In genomic region chr6:37177083-37177949, GRCh38 we compare ENCODE assay signal across 1 cellular context.
TF ChIP-seq lines count a peak whose summit lies in the region.

No MANE protein-coding gene starts in this region.

TF ChIP-seq in K562, 482 proteins besides CTCF, POLR2A, EP300 and RAD21 (continued from another document and continues in another):
- peak; percentile 54 to 68; a peak in 1 of 4 replicates for TF ChIP-seq ARNT (IDR thresholded peaks at IDR 0.05)
- no peak for TF ChIP-seq NRF1 (conservative IDR thresholded peaks at IDR 0.05 in 1 of 2, IDR thresholded peaks at IDR 0.05 in 1 of 2)
- no peak for TF ChIP-seq DDX20 (tag; IDR thresholded peaks at IDR 0.05; ENCODE audit: low read depth)
- TF ChIP-seq MYNN (IDR thresholded peaks at IDR 0.05): peak; percentile 76; the same call in 1 of the 2 replicates
- TF ChIP-seq MYNN (CRISPR knock-in tag; IDR thresholded peaks at IDR 0.05): no peak
- TF ChIP-seq ZNF57 (CRISPR knock-in tag; IDR thresholded peaks at IDR 0.05): 0 out of 2 replicates have a peak, but pooled peaks have one; percentile 44
- TF ChIP-seq, protein P1, sequence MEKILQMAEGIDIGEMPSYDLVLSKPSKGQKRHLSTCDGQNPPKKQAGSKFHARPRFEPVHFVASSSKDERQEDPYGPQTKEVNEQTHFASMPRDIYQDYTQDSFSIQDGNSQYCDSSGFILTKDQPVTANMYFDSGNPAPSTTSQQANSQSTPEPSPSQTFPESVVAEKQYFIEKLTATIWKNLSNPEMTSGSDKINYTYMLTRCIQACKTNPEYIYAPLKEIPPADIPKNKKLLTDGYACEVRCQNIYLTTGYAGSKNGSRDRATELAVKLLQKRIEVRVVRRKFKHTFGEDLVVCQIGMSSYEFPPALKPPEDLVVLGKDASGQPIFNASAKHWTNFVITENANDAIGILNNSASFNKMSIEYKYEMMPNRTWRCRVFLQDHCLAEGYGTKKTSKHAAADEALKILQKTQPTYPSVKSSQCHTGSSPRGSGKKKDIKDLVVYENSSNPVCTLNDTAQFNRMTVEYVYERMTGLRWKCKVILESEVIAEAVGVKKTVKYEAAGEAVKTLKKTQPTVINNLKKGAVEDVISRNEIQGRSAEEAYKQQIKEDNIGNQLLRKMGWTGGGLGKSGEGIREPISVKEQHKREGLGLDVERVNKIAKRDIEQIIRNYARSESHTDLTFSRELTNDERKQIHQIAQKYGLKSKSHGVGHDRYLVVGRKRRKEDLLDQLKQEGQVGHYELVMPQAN (IDR thresholded peaks at IDR 0.05; ENCODE audit: borderline replicate concordance): peak; percentile 56
- TF ChIP-seq ZEB2 (IDR thresholded peaks at IDR 0.05): 0 out of 2 replicates have a peak, but pooled peaks have one; percentile 9
- TF ChIP-seq MTF1 (CRISPR knock-in tag; IDR thresholded peaks at IDR 0.05; ENCODE audit: borderline replicate concordance): no peak
- TF ChIP-seq MED1 (CRISPR knock-in tag; IDR thresholded peaks at IDR 0.05; ENCODE audit: borderline replicate concordance): no peak
- no peak for TF ChIP-seq CREB1 (IDR thresholded peaks at IDR 0.05)
- 0 out of 2 replicates have a peak, but pooled peaks have one; percentile 19 for TF ChIP-seq CREB1 (CRISPR knock-in tag; IDR thresholded peaks at IDR 0.05)
- 0 out of 2 replicates have a peak, but pooled peaks have one; percentile 30 for TF ChIP-seq RREB1 (CRISPR knock-in tag; IDR thresholded peaks at IDR 0.05)
- peak; percentile 20; the same call in 1 of the 2 replicates for TF ChIP-seq ESRRB (CRISPR knock-in tag; IDR thresholded peaks at IDR 0.05; ENCODE audit: borderline replicate concordance)
- peak; percentile 79; the same call in 1 of the 2 replicates for TF ChIP-seq ERF (CRISPR knock-in tag; IDR thresholded peaks at IDR 0.05)
- TF ChIP-seq MTA1 (IDR thresholded peaks at IDR 0.05; ENCODE audit: borderline replicate concordance): peak; percentile 86; the same call in 1 of the 2 replicates
- TF ChIP-seq KDM5B (IDR thresholded peaks at IDR 0.05; ENCODE audit: insufficient replicate concordance, low read depth, low read length): peak; percentile 60
- no peak for TF ChIP-seq ZNF408 (CRISPR knock-in tag; IDR thresholded peaks at IDR 0.05; ENCODE audit: low read depth)
- TF ChIP-seq TBL1XR1 (IDR thresholded peaks at IDR 0.05; ENCODE audit: low read length in 2 of 2): peak in 1 of 2 experiments; percentile 76; a peak in 3 of 4 replicates
- TF ChIP-seq ZNF384 (IDR thresholded peaks at IDR 0.05; ENCODE audit: low read depth, low read length): 0 out of 2 replicates have a peak, but pooled peaks have one; percentile 3
- peak; percentile 88; the same call in 1 of the 2 replicates for TF ChIP-seq ZNF695 (CRISPR knock-in tag; IDR thresholded peaks at IDR 0.05)
- TF ChIP-seq DMBX1 (CRISPR knock-in tag; IDR thresholded peaks at IDR 0.05; ENCODE audit: borderline replicate concordance): peak; percentile 60; the same call in 1 of the 2 replicates
- TF ChIP-seq POLR2G (IDR thresholded peaks at IDR 0.05; ENCODE audit: low read depth, low read length): peak; percentile 53
- 0 out of 2 replicates have a peak, but pooled peaks have one; percentile 15 for TF ChIP-seq TCFL5 (CRISPR knock-in tag; conservative IDR thresholded peaks at IDR 0.05)
- TF ChIP-seq BRD9 (IDR thresholded peaks at IDR 0.05; ENCODE audit: low read depth, partially characterized antibody): peak; percentile 96
- TF ChIP-seq ZNF354B (CRISPR knock-in tag; IDR thresholded peaks at IDR 0.05): 0 out of 2 replicates have a peak, but pooled peaks have one; percentile 19
- no peak for TF ChIP-seq TARDBP (IDR thresholded peaks at IDR 0.05)
- TF ChIP-seq SMC3 (conservative IDR thresholded peaks at IDR 0.05; ENCODE audit: insufficient read depth, low read depth, low read length): peak; percentile 36; the same call in 1 of the 2 replicates
- TF ChIP-seq, protein P2, sequence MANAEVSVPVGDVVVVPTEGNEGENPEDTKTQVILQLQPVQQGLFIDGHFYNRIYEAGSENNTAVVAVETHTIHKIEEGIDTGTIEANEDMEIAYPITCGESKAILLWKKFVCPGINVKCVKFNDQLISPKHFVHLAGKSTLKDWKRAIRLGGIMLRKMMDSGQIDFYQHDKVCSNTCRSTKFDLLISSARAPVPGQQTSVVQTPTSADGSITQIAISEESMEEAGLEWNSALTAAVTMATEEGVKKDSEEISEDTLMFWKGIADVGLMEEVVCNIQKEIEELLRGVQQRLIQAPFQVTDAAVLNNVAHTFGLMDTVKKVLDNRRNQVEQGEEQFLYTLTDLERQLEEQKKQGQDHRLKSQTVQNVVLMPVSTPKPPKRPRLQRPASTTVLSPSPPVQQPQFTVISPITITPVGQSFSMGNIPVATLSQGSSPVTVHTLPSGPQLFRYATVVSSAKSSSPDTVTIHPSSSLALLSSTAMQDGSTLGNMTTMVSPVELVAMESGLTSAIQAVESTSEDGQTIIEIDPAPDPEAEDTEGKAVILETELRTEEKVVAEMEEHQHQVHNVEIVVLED (CRISPR knock-in tag; IDR thresholded peaks at IDR 0.05): no peak; the same call in 1 of the 2 replicates
- TF ChIP-seq MEIS2 (IDR thresholded peaks at IDR 0.05; ENCODE audit: partially characterized antibody): peak; percentile 50
- peak; percentile 3; the same call in 1 of the 2 replicates for TF ChIP-seq DEAF1 (CRISPR knock-in tag; IDR thresholded peaks at IDR 0.05)
- TF ChIP-seq DIDO1 (tag; IDR thresholded peaks at IDR 0.05; ENCODE audit: low read depth): no peak
- peak; percentile 10 to 61; a peak in 2 of 4 replicates for TF ChIP-seq MAZ (CRISPR knock-in tag; conservative IDR thresholded peaks at IDR 0.05 in 1 of 2, IDR thresholded peaks at IDR 0.05 in 1 of 2)
- TF ChIP-seq ZNF445 (CRISPR knock-in tag; IDR thresholded peaks at IDR 0.05; ENCODE audit: low read depth): 0 out of 2 replicates have a peak, but pooled peaks have one; percentile 17
- TF ChIP-seq POLR3A (IDR thresholded peaks at IDR 0.05; ENCODE audit: borderline replicate concordance, extremely low read depth, insufficient read depth, insufficient read length): no peak
- TF ChIP-seq STAG1 (CRISPR knock-in tag; IDR thresholded peaks at IDR 0.05; ENCODE audit: borderline replicate concordance): no peak
- TF ChIP-seq CC2D1A (IDR thresholded peaks at IDR 0.05): 0 out of 2 replicates have a peak, but pooled peaks have one; percentile 34
- TF ChIP-seq, protein P3, sequence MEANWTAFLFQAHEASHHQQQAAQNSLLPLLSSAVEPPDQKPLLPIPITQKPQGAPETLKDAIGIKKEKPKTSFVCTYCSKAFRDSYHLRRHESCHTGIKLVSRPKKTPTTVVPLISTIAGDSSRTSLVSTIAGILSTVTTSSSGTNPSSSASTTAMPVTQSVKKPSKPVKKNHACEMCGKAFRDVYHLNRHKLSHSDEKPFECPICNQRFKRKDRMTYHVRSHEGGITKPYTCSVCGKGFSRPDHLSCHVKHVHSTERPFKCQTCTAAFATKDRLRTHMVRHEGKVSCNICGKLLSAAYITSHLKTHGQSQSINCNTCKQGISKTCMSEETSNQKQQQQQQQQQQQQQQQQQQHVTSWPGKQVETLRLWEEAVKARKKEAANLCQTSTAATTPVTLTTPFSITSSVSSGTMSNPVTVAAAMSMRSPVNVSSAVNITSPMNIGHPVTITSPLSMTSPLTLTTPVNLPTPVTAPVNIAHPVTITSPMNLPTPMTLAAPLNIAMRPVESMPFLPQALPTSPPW (CRISPR knock-in tag; IDR thresholded peaks at IDR 0.05): peak; percentile 68
- no peak for TF ChIP-seq BRCA1 (IDR thresholded peaks at IDR 0.05)
- TF ChIP-seq BRCA1 (CRISPR knock-in tag; IDR thresholded peaks at IDR 0.05): no peak
- TF ChIP-seq MTA2 (IDR thresholded peaks at IDR 0.05; ENCODE audit: low read depth): peak; percentile 47; the same call in 1 of the 2 replicates
- TF ChIP-seq NFE2 (IDR thresholded peaks at IDR 0.05; ENCODE audit: low read depth): no peak; the same call in 1 of the 2 replicates
- 0 out of 2 replicates have a peak, but pooled peaks have one; percentile 23 for TF ChIP-seq GABPB2 (CRISPR knock-in tag; conservative IDR thresholded peaks at IDR 0.05)
- TF ChIP-seq ZBTB26 (CRISPR knock-in tag; IDR thresholded peaks at IDR 0.05): peak; percentile 79; the same call in 1 of the 2 replicates
- no peak for TF ChIP-seq KLF13 (tag; IDR thresholded peaks at IDR 0.05; ENCODE audit: borderline replicate concordance, low read depth)
- TF ChIP-seq ZNF551 (CRISPR knock-in tag; IDR thresholded peaks at IDR 0.05): peak; percentile 71; the same call in 1 of the 2 replicates
- no peak for TF ChIP-seq ZNF398 (CRISPR knock-in tag; IDR thresholded peaks at IDR 0.05)
- TF ChIP-seq CBX3 (IDR thresholded peaks at IDR 0.05; ENCODE audit: borderline replicate concordance in 1 of 2, low read length in 2 of 2): peak in 1 of 2 experiments; percentile 59; a peak in 1 of 3 replicates
